ENCODE assay signal across 1 cellular context in genomic region chr6:143677891-143678737, GRCh38.
TF ChIP-seq lines count a peak whose summit lies in the region.

PHACTR2 (plus strand) TSS chr6:143677965; CDS start chr6:143678164, 199 bp downstream.

TF ChIP-seq in HepG2, 621 proteins besides CTCF, POLR2A, EP300 and RAD21 (continued from another document and continues in another):
- TF ChIP-seq ATF4 (CRISPR knock-in tag; IDR thresholded peaks at IDR 0.05): peak in 1 of 2 experiments; percentile 22; a peak in 1 of 4 replicates
- TF ChIP-seq MYPOP (CRISPR knock-in tag; IDR thresholded peaks at IDR 0.05): peak; percentile 79; the same call in 1 of the 2 replicates
- TF ChIP-seq ZNF260 (CRISPR knock-in tag; IDR thresholded peaks at IDR 0.05; ENCODE audit: borderline replicate concordance, low read depth): no peak
- no peak for TF ChIP-seq PBX3 (CRISPR knock-in tag; IDR thresholded peaks at IDR 0.05; ENCODE audit: borderline replicate concordance)
- peak; percentile 94 for TF ChIP-seq HNRNPK (IDR thresholded peaks at IDR 0.05; ENCODE audit: low read depth, low read length, poor library complexity, severe bottlenecking)
- TF ChIP-seq ZNF343 (CRISPR knock-in tag; IDR thresholded peaks at IDR 0.05): 0 out of 2 replicates have a peak, but pooled peaks have one; percentile 26
- peak; percentile 68; the same call in 1 of the 2 replicates for TF ChIP-seq ZFP82 (CRISPR knock-in tag; IDR thresholded peaks at IDR 0.05; ENCODE audit: borderline replicate concordance)
- TF ChIP-seq ZNF512 (CRISPR knock-in tag; IDR thresholded peaks at IDR 0.05): no peak
- TF ChIP-seq GMEB1 (CRISPR knock-in tag; IDR thresholded peaks at IDR 0.05; ENCODE audit: borderline replicate concordance): peak; percentile 39; the same call in 1 of the 2 replicates
- TF ChIP-seq CSRNP1 (CRISPR knock-in tag; IDR thresholded peaks at IDR 0.05): peak; percentile 27; the same call in 1 of the 2 replicates
- TF ChIP-seq ZSCAN29 (CRISPR knock-in tag; conservative IDR thresholded peaks at IDR 0.05): peak; percentile 90; the same call in 1 of the 2 replicates
- TF ChIP-seq ZKSCAN1 (IDR thresholded peaks at IDR 0.05; ENCODE audit: low read length): no peak
- TF ChIP-seq CBX2 (IDR thresholded peaks at IDR 0.05; ENCODE audit: low read depth, low read length): no peak
- no peak for TF ChIP-seq CBX2 (CRISPR knock-in tag; IDR thresholded peaks at IDR 0.05; ENCODE audit: low read depth)
- peak; percentile 92 for TF ChIP-seq ZNF687 (CRISPR knock-in tag; IDR thresholded peaks at IDR 0.05)
- TF ChIP-seq NRL (CRISPR knock-in tag; IDR thresholded peaks at IDR 0.05; ENCODE audit: borderline replicate concordance): no peak
- no peak for TF ChIP-seq GTF3A (CRISPR knock-in tag; conservative IDR thresholded peaks at IDR 0.05)
- TF ChIP-seq BCL6 (CRISPR knock-in tag; IDR thresholded peaks at IDR 0.05): peak; percentile 39; the same call in 1 of the 2 replicates
- peak; percentile 98 for TF ChIP-seq ASH2L (IDR thresholded peaks at IDR 0.05; ENCODE audit: insufficient read length, low read depth, low read length)
- TF ChIP-seq KDM3A (CRISPR knock-in tag; IDR thresholded peaks at IDR 0.05; ENCODE audit: low read depth): no peak; the same call in 1 of the 2 replicates
- TF ChIP-seq ZNF451 (CRISPR knock-in tag; IDR thresholded peaks at IDR 0.05): peak; percentile 94; the same call in 1 of the 2 replicates
- TF ChIP-seq ZNF350 (CRISPR knock-in tag; IDR thresholded peaks at IDR 0.05; ENCODE audit: borderline replicate concordance, low read depth): peak; percentile 64; the same call in 1 of the 2 replicates
- no peak for TF ChIP-seq PTBP1 (IDR thresholded peaks at IDR 0.05; ENCODE audit: low read depth, low read length, poor library complexity, severe bottlenecking)
- TF ChIP-seq ZBTB7B (CRISPR knock-in tag; IDR thresholded peaks at IDR 0.05): peak; percentile 58; the same call in 1 of the 2 replicates
- TF ChIP-seq ZFX (CRISPR knock-in tag; IDR thresholded peaks at IDR 0.05; ENCODE audit: low read depth): peak; percentile 87
- peak; percentile 97 for TF ChIP-seq NR2C2 (CRISPR knock-in tag; IDR thresholded peaks at IDR 0.05; ENCODE audit: borderline replicate concordance)
- TF ChIP-seq DMTF1 (CRISPR knock-in tag; IDR thresholded peaks at IDR 0.05): no peak
- peak; percentile 72; the same call in 1 of the 2 replicates for TF ChIP-seq ZNF607 (CRISPR knock-in tag; IDR thresholded peaks at IDR 0.05; ENCODE audit: borderline replicate concordance)
- TF ChIP-seq ZNF674 (CRISPR knock-in tag; IDR thresholded peaks at IDR 0.05; ENCODE audit: low read depth): no peak
- peak; percentile 57; the same call in 1 of the 2 replicates for TF ChIP-seq ZBTB38 (CRISPR knock-in tag; IDR thresholded peaks at IDR 0.05)
- TF ChIP-seq ZBTB34 (CRISPR knock-in tag; IDR thresholded peaks at IDR 0.05): 0 out of 2 replicates have a peak, but pooled peaks have one; percentile 32
- TF ChIP-seq MXD4 (CRISPR knock-in tag; IDR thresholded peaks at IDR 0.05): 0 out of 2 replicates have a peak, but pooled peaks have one; percentile 60
- no peak for TF ChIP-seq ZMAT5 (CRISPR knock-in tag; IDR thresholded peaks at IDR 0.05; ENCODE audit: borderline replicate concordance, low read depth)
- TF ChIP-seq POLR2G (IDR thresholded peaks at IDR 0.05; ENCODE audit: low read depth, low read length): peak; percentile 83
- peak; percentile 93; the same call in 1 of the 2 replicates for TF ChIP-seq ZNF333 (CRISPR knock-in tag; IDR thresholded peaks at IDR 0.05; ENCODE audit: borderline replicate concordance)
- peak; percentile 45; the same call in 1 of the 2 replicates for TF ChIP-seq ZFP36L1 (CRISPR knock-in tag; IDR thresholded peaks at IDR 0.05)
- TF ChIP-seq ATF7-NPFF (CRISPR knock-in tag; IDR thresholded peaks at IDR 0.05; ENCODE audit: low read depth): peak; percentile 76
- no peak for TF ChIP-seq ZBTB42 (CRISPR knock-in tag; IDR thresholded peaks at IDR 0.05)
- 0 out of 2 replicates have a peak, but pooled peaks have one; percentile 1 for TF ChIP-seq ZNF317 (CRISPR knock-in tag; IDR thresholded peaks at IDR 0.05)
- TF ChIP-seq NBN (conservative IDR thresholded peaks at IDR 0.05): no peak
- peak; percentile 77; the same call in 1 of the 2 replicates for TF ChIP-seq ZSCAN31 (CRISPR knock-in tag; IDR thresholded peaks at IDR 0.05; ENCODE audit: low read depth)
- peak; percentile 22 for TF ChIP-seq PPARG (CRISPR knock-in tag; conservative IDR thresholded peaks at IDR 0.05)
- no peak for TF ChIP-seq TBX2 (CRISPR knock-in tag; IDR thresholded peaks at IDR 0.05; ENCODE audit: borderline replicate concordance)
- TF ChIP-seq ELF3 (CRISPR knock-in tag; IDR thresholded peaks at IDR 0.05): 0 out of 2 replicates have a peak, but pooled peaks have one; percentile 13
